4 cellular contexts compared by ENCODE assay signal in genomic region chr6:6300383-6300782, GRCh38. TPM values are rescaled to one million over a fixed set of nuclear protein-coding genes. Genes with fewer than 3 reads are reported as not detected.
"Had no signal": no experiment of that assay in that cellular context is flagged by ENCODE, and none has a peak within 500 bp of the region (broad histone marks: within the 10 kb centered on the region; RNA-seq: fewer than 3 reads in every experiment).

No MANE protein-coding gene starts in this region.

RNA-seq across cellular contexts. Expression of gene F13A1, which starts 20.1 kb away (rescaled TPM):
- total RNA-seq: HepG2, HT-29, HT1080, IMR-90 had no signal
- polyA plus RNA-seq: HepG2, IMR-90 had no signal
